9 cellular contexts compared by ENCODE assay signal in genomic region chr1:174114788-174115448, GRCh38. TPM values are rescaled to one million over a fixed set of nuclear protein-coding genes. Genes with fewer than 3 reads are reported as not detected.
DNase-seq lines count a peak whose midpoint lies in the region; ATAC-seq and TF ChIP-seq lines count a peak whose summit lies in the region.
"Had no signal": no experiment of that assay in that cellular context is flagged by ENCODE, and none has a peak within 500 bp of the region (broad histone marks: within the 10 kb centered on the region; RNA-seq: fewer than 3 reads in every experiment).

No MANE protein-coding gene starts in this region.

- no peak overlapping the region for H3K4me3 ChIP-seq in GM12864 (ENCODE audit: low read depth, low read length)
- H3K4me3 ChIP-seq in spleen, result no peak overlapping the region
- no peak overlapping the region for H3K4me3 ChIP-seq in coronary artery
- H3K4me3 ChIP-seq: skin epidermis had no signal

- H3K27ac ChIP-seq in spleen, result no peak overlapping the region
- no peak overlapping the region for H3K27ac ChIP-seq in coronary artery
- H3K27ac ChIP-seq: skin epidermis had no signal

- TF ChIP-seq POLR2A in spleen (IDR thresholded peaks at IDR 0.05), result no peak

- H3K9me3 Mint-ChIP-seq in activated naive CD8-positive, alpha-beta T cell treated with anti-CD3 and anti-CD28 coated beads, Interleukin-2, amount 50 U/mL, for 24 hours, result no peaks in the 10 kb centered on the region

- 73 to 85% (median 77%) methylated on average over 6 of the region's 6 CpGs for WGBS in spleen, 5 donors

- no peaks in the 10 kb centered on the region for H3K27me3 Mint-ChIP-seq in activated naive CD8-positive, alpha-beta T cell treated with anti-CD3 and anti-CD28 coated beads, Interleukin-2, amount 50 U/mL, for 24 hours

- intact Hi-C loops in spleen (cut with DNase I; ENCODE audit: low total_unique reads), result no loop called here

- TF ChIP-seq CTCF in GM12864 (IDR thresholded peaks at IDR 0.05; ENCODE audit: low read depth, low read length, missing control alignments) (peak; percentile 92), spleen (IDR thresholded peaks at IDR 0.05 in 8 of 11, conservative IDR thresholded peaks at IDR 0.05 in 3 of 11) (peak; percentile 40 to 78 (median 70)), coronary artery (IDR thresholded peaks at IDR 0.05) (no peak)

- H3K27me3 ChIP-seq in spleen (replicated peaks in 1 of 7), result no peaks in the 10 kb centered on the region

- H3K36me3 ChIP-seq in spleen, result no peaks in the 10 kb centered on the region

- DNase-seq in AML-193 (lab: John Stamatoyannopoulos, UW) (peak; percentile 75 to 81), GM12864 (ENCODE audit: low read depth) (no peak), NCI-H524 treated with DMSO at 0.1 percent for 48 hours (lab: John Stamatoyannopoulos, UW) (peak; percentile 20), iPS DF 19.7 (ENCODE audit: low read depth, low spot score) (peak; percentile 59), spleen (no peak), coronary artery (ENCODE audit: low spot score) (no peak)
- peak; percentile 4 for DNase-seq in activated naive CD8-positive, alpha-beta T cell treated with anti-CD3 and anti-CD28 coated beads, Interleukin-2, amount 50 U/mL, for 24 hours

- no peak overlapping the region for H3K4me3 Mint-ChIP-seq in activated naive CD8-positive, alpha-beta T cell treated with anti-CD3 and anti-CD28 coated beads, Interleukin-2, amount 50 U/mL, for 24 hours

- peaks cover 0 to 9% (median 0%) of the 10 kb centered on the region in 6 donors for H3K4me1 ChIP-seq in spleen

- H3K27ac Mint-ChIP-seq in activated naive CD8-positive, alpha-beta T cell treated with anti-CD3 and anti-CD28 coated beads, Interleukin-2, amount 50 U/mL, for 24 hours, result no peak overlapping the region

- no peaks in the 10 kb centered on the region for H3K9me3 ChIP-seq in spleen

- ATAC-seq in HG03135 (IDR thresholded peaks at IDR 0.05; ENCODE audit: unreplicated experiment), result peak; percentile 62
- ATAC-seq in activated naive CD8-positive, alpha-beta T cell treated with anti-CD3 and anti-CD28 coated beads, Interleukin-2, amount 50 U/mL, for 24 hours, result peak; percentile 87

- H3K36me3 Mint-ChIP-seq in activated naive CD8-positive, alpha-beta T cell treated with anti-CD3 and anti-CD28 coated beads, Interleukin-2, amount 50 U/mL, for 24 hours (ENCODE audit: low read depth), result no peaks in the 10 kb centered on the region

- H3K4me1 Mint-ChIP-seq in activated naive CD8-positive, alpha-beta T cell treated with anti-CD3 and anti-CD28 coated beads, Interleukin-2, amount 50 U/mL, for 24 hours, result no peaks in the 10 kb centered on the region

RNA-seq across cellular contexts. Expression of gene RABGAP1L, which starts 44.4 kb away (rescaled TPM):
- total RNA-seq in spleen, result 100 to 1,000 TPM in 2 of 7 donors, 10 to 100 TPM in 5; 66.2 to 125 (median 78.4) TPM
- polyA plus RNA-seq in spleen, result 10 to 100 TPM; 30.3 to 31.1 (median 31.0) TPM

Comparison
In these comparisons a context has a peak if more than half of its experiments do, and no peak if none do; other contexts are left out.
1. DNase-seq: peak in AML-193 (2 of 2), NCI-H524 treated with DMSO at 0.1 percent for 48 hours (single experiment), activated naive CD8-positive, alpha-beta T cell treated with anti-CD3 and anti-CD28 coated beads, Interleukin-2, amount 50 U/mL, for 24 hours (single experiment) and iPS DF 19.7 (single experiment); none in GM12864 (single experiment), spleen (single experiment) and coronary artery (single experiment).